In the genomic region with DNA sequence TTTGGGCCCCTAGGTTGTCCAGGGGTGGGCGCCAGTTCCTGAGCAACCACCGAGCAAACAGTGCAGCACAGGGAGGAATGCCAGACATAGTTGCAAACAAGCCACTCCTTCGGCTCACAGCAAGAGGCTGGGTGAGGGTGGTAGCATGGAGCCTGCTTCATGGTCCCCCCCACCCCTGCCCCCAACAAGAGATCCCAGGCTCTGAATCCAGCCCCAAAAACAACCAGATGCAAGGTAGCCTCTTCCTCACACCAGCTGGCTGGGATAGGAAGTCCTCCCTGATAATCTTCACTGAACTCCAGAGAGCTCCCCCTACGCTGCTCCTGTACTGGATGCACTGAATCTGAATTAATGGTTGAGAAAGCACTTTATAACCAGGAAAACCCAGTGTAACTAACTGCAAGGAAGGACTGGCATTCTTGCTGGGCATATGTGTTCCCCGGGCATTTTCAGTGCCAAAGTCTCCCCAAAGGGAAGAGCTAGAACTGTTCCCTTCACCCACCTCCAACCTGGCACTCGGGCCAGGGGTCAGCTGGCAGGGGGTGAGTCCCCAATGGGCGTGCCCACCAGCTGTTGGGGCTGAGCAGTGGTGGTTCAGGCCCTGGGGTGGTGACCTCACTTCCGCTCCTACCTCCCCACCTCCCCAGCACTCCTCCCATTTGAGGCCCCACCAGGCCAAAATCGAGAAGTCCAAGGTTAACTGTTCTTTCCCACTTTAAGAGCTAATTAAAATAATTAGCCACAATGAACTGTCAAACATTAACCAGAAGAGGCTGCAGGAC, we compare ENCODE assay signal across 8 cellular contexts. TPM values are rescaled to one million over a fixed set of nuclear protein-coding genes. Genes with fewer than 3 reads are reported as not detected.
DNase-seq lines count a peak whose midpoint lies in the region; ATAC-seq and TF ChIP-seq lines count a peak whose summit lies in the region.

No MANE protein-coding gene starts in this region.

- H2BK5ac ChIP-seq in H9 (ENCODE audit: insufficient read length, low read length) = no peak overlapping the region

- peak; percentile 63 for ATAC-seq in activated CD8-positive, alpha-beta memory T cell treated with anti-CD3 and anti-CD28 coated beads, Interleukin-2, amount 10 ng/mL, durations not matched to agents 7 days and 5 days

- H3K4me1 ChIP-seq in H9 (ENCODE audit: insufficient read depth, low read length) = no peaks in the 10 kb centered on the region
- no peaks in the 10 kb centered on the region for H3K4me1 ChIP-seq in cardiac muscle cell (ENCODE audit: low read depth)

- H3K36me3 Mint-ChIP-seq in H9 (ENCODE audit: insufficient read depth in 1 of 3, low read depth in 3 of 3) = peaks cover 0 to 2% (median 0%) of the 10 kb centered on the region in 3 experiments; a peak in 1 of 7 replicates
- H3K36me3 Mint-ChIP-seq in activated CD8-positive, alpha-beta memory T cell treated with anti-CD3 and anti-CD28 coated beads, Interleukin-2, amount 10 ng/mL, durations not matched to agents 7 days and 5 days = peaks cover 12% of the 10 kb centered on the region

- H3K4me3 Mint-ChIP-seq in H9 = peak overlapping the region; percentile 38 to 82; a peak in 4 of 5 replicates
- H3K4me3 Mint-ChIP-seq in activated CD8-positive, alpha-beta memory T cell treated with anti-CD3 and anti-CD28 coated beads, Interleukin-2, amount 10 ng/mL, durations not matched to agents 7 days and 5 days = peak overlapping the region; percentile 93

- H4K20me1 ChIP-seq in H9 (ENCODE audit: control insufficient read depth, insufficient read depth, insufficient read length) = no peaks in the 10 kb centered on the region

- TF ChIP-seq CTCF in H9 (conservative IDR thresholded peaks at IDR 0.05) = 0 out of 3 replicates have a peak, but pooled peaks have one; percentile 13
- TF ChIP-seq CTCF in cardiac muscle cell (IDR thresholded peaks at IDR 0.05; ENCODE audit: low read depth, low read length) = peak; percentile 3

- peak; percentile 79 for DNase-seq in activated effector memory CD4-positive, alpha-beta T cell treated with anti-CD3 and anti-CD28 coated beads, Interleukin-2, amount 50 U/mL, for 16 hours
- no peak for DNase-seq in activated effector memory CD4-positive, alpha-beta T cell treated with Interleukin-2 at 50 U/mL for 16 hours
- no peak for DNase-seq in H9
- peak; percentile 63 for DNase-seq in M059J (ENCODE audit: low read depth)
- DNase-seq in activated CD8-positive, alpha-beta memory T cell treated with anti-CD3 and anti-CD28 coated beads, Interleukin-2, amount 10 ng/mL, durations not matched to agents 7 days and 5 days = peak; percentile 69
- DNase-seq in cardiac muscle cell (ENCODE audit: low read depth in 1 of 2, low spot score in 1 of 2) = no peak
- peak; percentile 64 for DNase-seq in stimulated activated CD8-positive, alpha-beta memory T cell treated with anti-CD3 and anti-CD28 coated beads, Interleukin-4, amount 100 ng/mL, for 48 hours
- no peak for DNase-seq in DMS114 treated with DMSO at 0.1 percent for 48 hours (lab: John Stamatoyannopoulos, UW; ENCODE audit: unreplicated experiment)

- H2BK20ac ChIP-seq in H9 (ENCODE audit: low read depth, low read length, poor library complexity, severe bottlenecking) = no peak overlapping the region

- CTCF ChIA-PET in activated CD8-positive, alpha-beta memory T cell treated with anti-CD3 and anti-CD28 coated beads, Interleukin-2, amount 10 ng/mL, durations not matched to agents 7 days and 5 days (lab: Charles Lee) = interaction anchor here (1.4 to 5.7 kb wide), 5 partner anchors 12 to 28 kb away, joined by 4 to 38 read pairs (median 6); no protein-coding TSS in a partner anchor

- peaks cover 3 to 26% of the 10 kb centered on the region in 2 experiments for H3K4me1 Mint-ChIP-seq in H9
- peaks cover 39% of the 10 kb centered on the region for H3K4me1 Mint-ChIP-seq in activated CD8-positive, alpha-beta memory T cell treated with anti-CD3 and anti-CD28 coated beads, Interleukin-2, amount 10 ng/mL, durations not matched to agents 7 days and 5 days

- peaks cover 60% of the 10 kb centered on the region for H3K27me3 Mint-ChIP-seq in H9 (ENCODE audit: low read depth)
- no peaks in the 10 kb centered on the region for H3K27me3 Mint-ChIP-seq in activated CD8-positive, alpha-beta memory T cell treated with anti-CD3 and anti-CD28 coated beads, Interleukin-2, amount 10 ng/mL, durations not matched to agents 7 days and 5 days

- no peak overlapping the region for H2BK15ac ChIP-seq in H9 (ENCODE audit: low read depth, low read length)

- H3K18ac ChIP-seq in H9 (ENCODE audit: insufficient read length, low read depth, low read length) = no peak overlapping the region

- peaks cover 27% of the 10 kb centered on the region for H3K9me3 ChIP-seq in H9 (ENCODE audit: control insufficient read depth, low read depth, low read length)
- H3K9me3 ChIP-seq in cardiac muscle cell (ENCODE audit: low read depth) = no peaks in the 10 kb centered on the region

- no peak overlapping the region; a peak in 1 of 7 replicates for H3K27ac Mint-ChIP-seq in H9
- H3K27ac Mint-ChIP-seq in activated CD8-positive, alpha-beta memory T cell treated with anti-CD3 and anti-CD28 coated beads, Interleukin-2, amount 10 ng/mL, durations not matched to agents 7 days and 5 days = peak overlapping the region; percentile 94

- no peak overlapping the region for H4K5ac ChIP-seq in H9 (ENCODE audit: insufficient read length, low read depth, low read length)

- H4K91ac ChIP-seq in H9 (ENCODE audit: insufficient read length, low read depth, low read length) = no peak overlapping the region

- H3K4me2 ChIP-seq in H9 (ENCODE audit: insufficient read depth, insufficient read length, low read length) = peak overlapping the region; percentile 38

- H3K27me3 ChIP-seq in H9 (ENCODE audit: insufficient read depth, low read length) (peaks cover 21% of the 10 kb centered on the region; the same call in 1 of the 2 replicates), cardiac muscle cell (peaks cover 19% of the 10 kb centered on the region)

- no CpG with 5 or more reads among the region's 9 CpGs for WGBS in H9 (ENCODE audit: extremely low coverage, insufficient read length, low lambda C conversion rate)

- no peak overlapping the region for H2BK12ac ChIP-seq in H9 (ENCODE audit: insufficient read length, low read depth, low read length)

- no peaks in the 10 kb centered on the region for H3K79me1 ChIP-seq in H9 (ENCODE audit: insufficient read depth, low read depth, low read length, poor library complexity, severe bottlenecking)

- no peak overlapping the region for H3T11ph ChIP-seq in H9 (ENCODE audit: low read length)

- H3K23ac ChIP-seq in H9 (ENCODE audit: insufficient read length, low read depth, low read length) = no peak overlapping the region

- H2AFZ ChIP-seq in H9 (ENCODE audit: low read length) = no peak overlapping the region

- H2AK5ac ChIP-seq in H9 (ENCODE audit: insufficient read length, low read length) = no peak overlapping the region

- no peak overlapping the region for H2BK120ac ChIP-seq in H9 (ENCODE audit: low read depth, low read length, poor library complexity, severe bottlenecking)

- H3K9ac ChIP-seq in H9 (ENCODE audit: extremely low read depth, insufficient read length, low read length) = no peak overlapping the region

- no peak overlapping the region for H3K4me3 ChIP-seq in cardiac muscle cell

- no peaks in the 10 kb centered on the region for H3K79me2 ChIP-seq in H9 (ENCODE audit: insufficient read depth, low read length)

- no peak overlapping the region for H4K8ac ChIP-seq in H9 (replicated peaks; ENCODE audit: insufficient read length, low read depth, low read length)

- H3K14ac ChIP-seq in H9 (ENCODE audit: insufficient read depth, low read length) = no peak overlapping the region

- no peak overlapping the region for H3K27ac ChIP-seq in H9 (ENCODE audit: insufficient read length, low read depth, low read length)
- no peak overlapping the region for H3K27ac ChIP-seq in cardiac muscle cell

- peaks cover 0 to 62% of the 10 kb centered on the region in 2 experiments; a peak in 2 of 5 replicates for H3K9me3 Mint-ChIP-seq in H9
- H3K9me3 Mint-ChIP-seq in activated CD8-positive, alpha-beta memory T cell treated with anti-CD3 and anti-CD28 coated beads, Interleukin-2, amount 10 ng/mL, durations not matched to agents 7 days and 5 days (ENCODE audit: low read depth) = no peaks in the 10 kb centered on the region

- H3K36me3 ChIP-seq in cardiac muscle cell = no peaks in the 10 kb centered on the region

- H3K56ac ChIP-seq in H9 (ENCODE audit: insufficient read length, low read depth, low read length) = no peak overlapping the region

- H3K23me2 ChIP-seq in H9 (ENCODE audit: insufficient read length, low read depth, low read length, poor library complexity, severe bottlenecking) = no peaks in the 10 kb centered on the region

- no peak overlapping the region for H3K4ac ChIP-seq in H9 (ENCODE audit: low read depth, low read length)

RNA-seq across cellular contexts. Expression of a gene that starts 1.5 kb away (rescaled TPM):
- total RNA-seq in H9 (2021) (0.59 and 0.81 TPM in 2 replicates), cardiac muscle cell (1.8 and 1.9 TPM in 2 replicates)
- 39.9 and 58.7 TPM in 2 replicates for total RNA-seq in M059J (2014; rRNA removed; shearing (Covaris generic))
- total RNA-seq in activated CD8-positive, alpha-beta memory T cell treated with anti-CD3 and anti-CD28 coated beads, Interleukin-2, amount 10 ng/mL, durations not matched to agents 7 days and 5 days = 10 to 100 TPM; 36.2 to 52.7 TPM
- 0.88 and 1.3 TPM in 2 replicates for polyA plus RNA-seq in cardiac muscle cell

RNA-seq across cellular contexts. Expression of a gene that starts 56.8 kb away (rescaled TPM):
- 43.7 and 45.9 TPM in 2 replicates for total RNA-seq in H9 (2021)
- total RNA-seq in M059J (2014; rRNA removed; shearing (Covaris generic)) = 39.0 and 69.2 TPM in 2 replicates
- total RNA-seq in activated CD8-positive, alpha-beta memory T cell treated with anti-CD3 and anti-CD28 coated beads, Interleukin-2, amount 10 ng/mL, durations not matched to agents 7 days and 5 days = 10 to 100 TPM; 47.3 to 59.6 TPM
- 53.6 and 69.0 TPM in 2 replicates for total RNA-seq in cardiac muscle cell
- polyA plus RNA-seq in cardiac muscle cell = 126 and 184 TPM in 2 replicates

Comparison
In these comparisons a context has a peak if more than half of its experiments do, and no peak if none do; other contexts are left out.
1. DNase-seq: peak in activated effector memory CD4-positive, alpha-beta T cell treated with anti-CD3 and anti-CD28 coated beads, Interleukin-2, amount 50 U/mL, for 16 hours (single experiment), M059J (single experiment), activated CD8-positive, alpha-beta memory T cell treated with anti-CD3 and anti-CD28 coated beads, Interleukin-2, amount 10 ng/mL, durations not matched to agents 7 days and 5 days (single experiment) and stimulated activated CD8-positive, alpha-beta memory T cell treated with anti-CD3 and anti-CD28 coated beads, Interleukin-4, amount 100 ng/mL, for 48 hours (single experiment); none in activated effector memory CD4-positive, alpha-beta T cell treated with Interleukin-2 at 50 U/mL for 16 hours (single experiment), H9 (single experiment), cardiac muscle cell (0 of 2) and DMS114 treated with DMSO at 0.1 percent for 48 hours (single experiment).
2. RNA of a gene that starts 1.5 kb away (total RNA-seq): 39.9 to 58.7 TPM in M059J and 36.2 to 52.7 TPM in activated CD8-positive, alpha-beta memory T cell treated with anti-CD3 and anti-CD28 coated beads, Interleukin-2, amount 10 ng/mL, durations not matched to agents 7 days and 5 days; 1.8 to 1.9 TPM in cardiac muscle cell and 0.59 to 0.81 TPM in H9; every median in the first group is over 10 times any median in the second.